Comparison of ENCODE assay signal across 6 cellular contexts in genomic region chr17:32773856-32774255, GRCh38.
DNase-seq lines count a peak whose midpoint lies in the region; TF ChIP-seq lines count a peak whose summit lies in the region.
"Not testable (repeated sequence)": the region's sequence is repeated elsewhere in the genome, so short reads cannot be mapped to it uniquely, and the experiment has no call there.

No MANE protein-coding gene starts in this region.

- H3K4me1 Mint-ChIP-seq in mesothelial cell of epicardium = peaks cover 43% of the 10 kb centered on the region

- H3K27ac ChIP-seq in HUES48 (ENCODE audit: low read depth, low read length) = peak overlapping the region; percentile 56
- not testable (repeated sequence) for H3K27ac ChIP-seq in iPS-18a (ENCODE audit: low read length)

- H3K4me3 Mint-ChIP-seq in mesothelial cell of epicardium = not testable (repeated sequence)

- not testable (repeated sequence) for H3K36me3 Mint-ChIP-seq in mesothelial cell of epicardium

- H3K9me3 Mint-ChIP-seq in mesothelial cell of epicardium = not testable (repeated sequence)

- not testable (repeated sequence) for H3K27me3 Mint-ChIP-seq in mesothelial cell of epicardium (ENCODE audit: low read depth)

- H3K4me3 ChIP-seq in HUES48 (ENCODE audit: low read depth, low read length) = not testable (repeated sequence)
- peak overlapping the region; percentile 3 for H3K4me3 ChIP-seq in adipocyte (ENCODE audit: low read length)
- peak overlapping the region; percentile 15 for H3K4me3 ChIP-seq in iPS-18a (ENCODE audit: low read length)

- not testable (repeated sequence) for H3K9ac ChIP-seq in HUES48 (ENCODE audit: low read depth, low read length); iPS-18a (ENCODE audit: low read length)
- peak overlapping the region; percentile 41 for H3K9ac ChIP-seq in adipocyte (ENCODE audit: low read length)

- not testable (repeated sequence) for H3K9me3 ChIP-seq in HUES48 (ENCODE audit: control insufficient read depth, insufficient read depth, low read length); adipocyte (ENCODE audit: control insufficient read depth, low read length); iPS-18a (ENCODE audit: control insufficient read depth, low read depth, low read length)

- H3K4me1 ChIP-seq in HUES48 (ENCODE audit: control insufficient read depth, insufficient read depth, low read length) = peaks cover 10% of the 10 kb centered on the region; the same call in 1 of the 2 replicates
- peaks cover 26% of the 10 kb centered on the region for H3K4me1 ChIP-seq in adipocyte (ENCODE audit: control insufficient read depth, insufficient read depth, low read length)
- not testable (repeated sequence) for H3K4me1 ChIP-seq in iPS-18a (ENCODE audit: control insufficient read depth, low read depth, low read length)

- H3K27me3 ChIP-seq in HUES48 (ENCODE audit: control insufficient read depth, insufficient read depth, low read length); adipocyte (replicated peaks; ENCODE audit: control insufficient read depth, insufficient read depth, low read length); iPS-18a (ENCODE audit: control insufficient read depth, insufficient read depth, low read length): not testable (repeated sequence)

- not testable (repeated sequence) for TF ChIP-seq CTCF in mesothelial cell of epicardium (IDR thresholded peaks at IDR 0.05; ENCODE audit: unreplicated experiment)

- not testable (repeated sequence) for H3K36me3 ChIP-seq in HUES48 (ENCODE audit: control insufficient read depth, insufficient read depth, low read length); iPS-18a (ENCODE audit: control insufficient read depth, low read depth, low read length)
- peaks cover 27% of the 10 kb centered on the region for H3K36me3 ChIP-seq in adipocyte (ENCODE audit: control insufficient read depth, insufficient read depth, low read length, severe bottlenecking)

- peak overlapping the region; percentile 84 for H3K27ac Mint-ChIP-seq in mesothelial cell of epicardium

- peak; percentile 12 for DNase-seq in ELF-1 (ENCODE audit: low read depth, low spot score)
- peak; percentile 85 for DNase-seq in NCI-H82 treated with DMSO at 0.1 percent for 48 hours (lab: John Stamatoyannopoulos, UW; ENCODE audit: unreplicated experiment)
- DNase-seq in adipocyte (ENCODE audit: low read depth); mesothelial cell of epicardium (ENCODE audit: low spot score in 2 of 2, unreplicated experiment in 2 of 2): not testable (repeated sequence)
